24 cellular contexts compared by ENCODE assay signal in genomic region chr5:87408219-87408618, GRCh38. TPM values are rescaled to one million over a fixed set of nuclear protein-coding genes. Genes with fewer than 3 reads are reported as not detected.
DNase-seq lines count a peak whose midpoint lies in the region; ATAC-seq and TF ChIP-seq lines count a peak whose summit lies in the region.
"Had no signal": no experiment of that assay in that cellular context is flagged by ENCODE, and none has a peak within 500 bp of the region (broad histone marks: within the 10 kb centered on the region; RNA-seq: fewer than 3 reads in every experiment).

No MANE protein-coding gene starts in this region.

- POLR2A ChIA-PET in CD8-positive, alpha-beta memory T cell (lab: Charles Lee) = no interaction called here

- intact Hi-C loops in natural killer cell (cut with micrococcal nuclease) (loop anchor here (10.0 kb wide), 1 partner anchor 433 kb away; no protein-coding TSS in a partner anchor), heart right ventricle (cut with DNase I) (no loop called here)

- H3K36me3 ChIP-seq in CD8-positive, alpha-beta memory T cell (ENCODE audit: insufficient read depth, low read length) = peaks cover 22% of the 10 kb centered on the region
- H3K36me3 ChIP-seq in heart right ventricle = peaks cover 0 to 80% (median 28%) of the 10 kb centered on the region in 9 donors

- TF ChIP-seq CTCF in natural killer cell (IDR thresholded peaks at IDR 0.05) (no peak), heart right ventricle (IDR thresholded peaks at IDR 0.05) (no peak)

- no peak overlapping the region for H3K4me3 ChIP-seq in CD8-positive, alpha-beta memory T cell (ENCODE audit: low read length)
- H3K4me3 ChIP-seq in heart right ventricle = no peak overlapping the region
- H3K4me3 ChIP-seq: gastroesophageal sphincter, GM12878, Peyer's patch, smooth muscle cell, testis had no signal

- ATAC-seq in activated T-cell treated with anti-CD3 and anti-CD28 coated beads, Interleukin-2, amount 50 U/mL, for 4 hours = no peak
- no peak for ATAC-seq in activated naive CD8-positive, alpha-beta T cell treated with anti-CD3 and anti-CD28 coated beads, Interleukin-2, amount 50 U/mL, for 24 hours
- peak in 2 of 3 donors; percentile 23 to 37 for ATAC-seq in natural killer cell
- no peak for ATAC-seq in heart right ventricle
- ATAC-seq: gastroesophageal sphincter, GM12878, left colon, right cardiac atrium had no signal

- H3K4me1 Mint-ChIP-seq in activated T-cell treated with anti-CD3 and anti-CD28 coated beads, Interleukin-2, amount 50 U/mL, for 4 hours (ENCODE audit: low read depth) = peaks cover 67% of the 10 kb centered on the region
- H3K4me1 Mint-ChIP-seq in CD8-positive, alpha-beta memory T cell = peaks cover 76 to 91% (median 84%) of the 10 kb centered on the region in 3 donors
- H3K4me1 Mint-ChIP-seq in activated naive CD8-positive, alpha-beta T cell treated with anti-CD3 and anti-CD28 coated beads, Interleukin-2, amount 50 U/mL, for 24 hours = peaks cover 67% of the 10 kb centered on the region
- H3K4me1 Mint-ChIP-seq in natural killer cell = peaks cover 58 to 67% of the 10 kb centered on the region in 2 donors

- peak overlapping the region; percentile 76 for H3K27ac ChIP-seq in CD8-positive, alpha-beta memory T cell (ENCODE audit: low read depth, low read length)
- no peak overlapping the region for H3K27ac ChIP-seq in heart right ventricle
- H3K27ac ChIP-seq: gastroesophageal sphincter, Peyer's patch, testis had no signal

- H3K27me3 ChIP-seq in CD8-positive, alpha-beta memory T cell (ENCODE audit: insufficient read depth, low read length, poor library complexity, severe bottlenecking) = no peaks in the 10 kb centered on the region
- H3K27me3 ChIP-seq in heart right ventricle = no peaks in the 10 kb centered on the region
- H3K27me3 ChIP-seq: gastroesophageal sphincter, Peyer's patch, testis had no signal

- no peaks in the 10 kb centered on the region for H3K27me3 Mint-ChIP-seq in activated T-cell treated with anti-CD3 and anti-CD28 coated beads, Interleukin-2, amount 50 U/mL, for 4 hours (ENCODE audit: low read depth)
- peaks cover 0 to 2% of the 10 kb centered on the region in 2 donors for H3K27me3 Mint-ChIP-seq in CD8-positive, alpha-beta memory T cell
- H3K27me3 Mint-ChIP-seq in activated naive CD8-positive, alpha-beta T cell treated with anti-CD3 and anti-CD28 coated beads, Interleukin-2, amount 50 U/mL, for 24 hours = no peaks in the 10 kb centered on the region
- H3K27me3 Mint-ChIP-seq in natural killer cell (ENCODE audit: low read depth in 2 of 2) = no peaks in the 10 kb centered on the region

- peaks cover 50% of the 10 kb centered on the region for H3K4me1 ChIP-seq in CD8-positive, alpha-beta memory T cell (ENCODE audit: insufficient read depth, low read length)
- peaks cover 0 to 55% (median 21%) of the 10 kb centered on the region in 9 donors for H3K4me1 ChIP-seq in heart right ventricle
- H3K4me1 ChIP-seq: testis had no signal

- CTCF ChIA-PET in CD8-positive, alpha-beta memory T cell (lab: Charles Lee) = interaction anchor here (1.0 kb wide), 1 partner anchor 9 kb away, joined by 3 read pairs; no protein-coding TSS in a partner anchor

- peak overlapping the region; percentile 85 to 96 (median 92) for H3K27ac Mint-ChIP-seq in CD8-positive, alpha-beta memory T cell
- H3K27ac Mint-ChIP-seq in activated naive CD8-positive, alpha-beta T cell treated with anti-CD3 and anti-CD28 coated beads, Interleukin-2, amount 50 U/mL, for 24 hours = peak overlapping the region; percentile 69
- H3K27ac Mint-ChIP-seq in natural killer cell = peak overlapping the region; percentile 87 to 89

- H3K9me3 Mint-ChIP-seq in activated T-cell treated with anti-CD3 and anti-CD28 coated beads, Interleukin-2, amount 50 U/mL, for 4 hours = no peaks in the 10 kb centered on the region
- no peaks in the 10 kb centered on the region for H3K9me3 Mint-ChIP-seq in CD8-positive, alpha-beta memory T cell
- H3K9me3 Mint-ChIP-seq in activated naive CD8-positive, alpha-beta T cell treated with anti-CD3 and anti-CD28 coated beads, Interleukin-2, amount 50 U/mL, for 24 hours = no peaks in the 10 kb centered on the region
- H3K9me3 Mint-ChIP-seq in natural killer cell = no peaks in the 10 kb centered on the region

- H3K9me3 ChIP-seq in CD8-positive, alpha-beta memory T cell (ENCODE audit: low read length) = no peaks in the 10 kb centered on the region
- H3K9me3 ChIP-seq in heart right ventricle = no peaks in the 10 kb centered on the region
- H3K9me3 ChIP-seq: gastroesophageal sphincter, Peyer's patch, testis had no signal

- H3K4me3 Mint-ChIP-seq in activated T-cell treated with anti-CD3 and anti-CD28 coated beads, Interleukin-2, amount 50 U/mL, for 4 hours = peak overlapping the region; percentile 1
- H3K4me3 Mint-ChIP-seq in CD8-positive, alpha-beta memory T cell = peak overlapping the region in 6 of 7 donors; percentile 2 to 66 (median 22)
- H3K4me3 Mint-ChIP-seq in activated naive CD8-positive, alpha-beta T cell treated with anti-CD3 and anti-CD28 coated beads, Interleukin-2, amount 50 U/mL, for 24 hours = peak overlapping the region; percentile 18
- peak overlapping the region; percentile 41 for H3K4me3 Mint-ChIP-seq in natural killer cell

- H3K36me3 Mint-ChIP-seq in activated T-cell treated with anti-CD3 and anti-CD28 coated beads, Interleukin-2, amount 50 U/mL, for 4 hours (ENCODE audit: insufficient read depth) = peaks cover 61% of the 10 kb centered on the region
- peaks cover 7 to 89% (median 29%) of the 10 kb centered on the region in 3 donors for H3K36me3 Mint-ChIP-seq in CD8-positive, alpha-beta memory T cell
- H3K36me3 Mint-ChIP-seq in activated naive CD8-positive, alpha-beta T cell treated with anti-CD3 and anti-CD28 coated beads, Interleukin-2, amount 50 U/mL, for 24 hours (ENCODE audit: low read depth) = peaks cover 71% of the 10 kb centered on the region
- H3K36me3 Mint-ChIP-seq in natural killer cell = peaks cover 35% of the 10 kb centered on the region

- DNase-seq in activated T-cell treated with anti-CD3 and anti-CD28 coated beads, Interleukin-2, amount 50 U/mL, for 4 hours = no peak
- no peak for DNase-seq in activated T-cell treated with anti-CD3 and anti-CD28 coated beads, Interleukin-2, amount 50 U/mL, for 1 hour
- DNase-seq in CD8-positive, alpha-beta memory T cell = peak in 1 of 5 donors; percentile 50
- no peak for DNase-seq in activated naive CD8-positive, alpha-beta T cell treated with anti-CD3 and anti-CD28 coated beads, Interleukin-2, amount 50 U/mL, for 24 hours
- DNase-seq in natural killer cell (no peak), heart right ventricle (no peak), NCI-H446 (lab: John Stamatoyannopoulos, UW) (no peak)
- DNase-seq: activated effector memory CD4-positive, alpha-beta T cell treated with anti-CD3 and anti-CD28 coated beads, Interleukin-2, amount 50 U/mL, for 16 hours; amygdala; DMS153; hypothalamus; left colon; NCI-H1092; NCI-H1694 treated with DMSO at 0.1 percent for 48 hours; NCI-H446 treated with DMSO at 0.1 percent for 48 hours; NCI-H82; Peyer's patch; right cardiac atrium; SHP77; stimulated activated naive CD4-positive, alpha-beta T cell treated with Interleukin-2 at 50 U/mL for 16 hours; testis had no signal

- WGBS in heart right ventricle, 2 donors = 81 to 82% methylated on average over 3 of the region's 3 CpGs

RNA-seq across cellular contexts. Expression of gene CCNH, which starts 4.5 kb away (rescaled TPM):
- 10 to 100 TPM; 42.4 to 52.6 (median 48.2) TPM for total RNA-seq in activated T-cell treated with anti-CD3 and anti-CD28 coated beads, Interleukin-2, amount 50 U/mL, for 4 hours
- total RNA-seq in CD8-positive, alpha-beta memory T cell = 10 to 100 TPM; 51.4 to 57.5 TPM
- polyA plus RNA-seq in CD8-positive, alpha-beta memory T cell = 62.2 TPM
- total RNA-seq in natural killer cell = 100 to 1,000 TPM; 171 to 305 (median 268) TPM
- total RNA-seq in heart right ventricle = 10 to 100 TPM; 23.5 to 34.8 (median 24.5) TPM
- polyA plus RNA-seq in heart right ventricle = 10 to 100 TPM; 23.7 to 36.2 TPM

Comparison
In these comparisons a context has a peak if more than half of its experiments do, and no peak if none do; other contexts are left out.
1. ATAC-seq: peak in natural killer cell (2 of 3); none in activated T-cell treated with anti-CD3 and anti-CD28 coated beads, Interleukin-2, amount 50 U/mL, for 4 hours (0 of 2), activated naive CD8-positive, alpha-beta T cell treated with anti-CD3 and anti-CD28 coated beads, Interleukin-2, amount 50 U/mL, for 24 hours (single experiment) and heart right ventricle (0 of 8).
2. Peak in every context shown above with its lines, with median percentiles within 50 percentile points of each other: H3K4me3 Mint-ChIP-seq and H3K27ac Mint-ChIP-seq.